Comparison of ENCODE assay signal across 1 cellular context in genomic region chr7:135200824-135201331, GRCh38.
TF ChIP-seq lines count a peak whose summit lies in the region.

No MANE protein-coding gene starts in this region.

TF ChIP-seq in GM12878, 131 proteins besides CTCF, POLR2A, EP300 and RAD21:
- TF ChIP-seq YBX1 (IDR thresholded peaks at IDR 0.05) = no peak
- no peak for TF ChIP-seq KLF5 (IDR thresholded peaks at IDR 0.05; ENCODE audit: partially characterized antibody)
- TF ChIP-seq STAT1 (conservative IDR thresholded peaks at IDR 0.05) = no peak
- TF ChIP-seq EED (IDR thresholded peaks at IDR 0.05; ENCODE audit: low read depth) = no peak
- no peak for TF ChIP-seq JUNB (IDR thresholded peaks at IDR 0.05)
- TF ChIP-seq RELB (IDR thresholded peaks at IDR 0.05; ENCODE audit: low read depth) = no peak
- no peak for TF ChIP-seq HDAC2 (IDR thresholded peaks at IDR 0.05)
- no peak for TF ChIP-seq ZNF384 (IDR thresholded peaks at IDR 0.05; ENCODE audit: borderline replicate concordance, low read depth, low read length)
- TF ChIP-seq BCL11A (IDR thresholded peaks at IDR 0.05; ENCODE audit: low read depth, low read length) = no peak
- no peak for TF ChIP-seq GABPA (IDR thresholded peaks at IDR 0.05; ENCODE audit: low read depth)
- TF ChIP-seq ZNF274 (IDR thresholded peaks at IDR 0.05; ENCODE audit: insufficient read depth, insufficient read length) = no peak
- TF ChIP-seq MTA2 (IDR thresholded peaks at IDR 0.05; ENCODE audit: low read depth) = no peak
- TF ChIP-seq CUX1 (IDR thresholded peaks at IDR 0.05; ENCODE audit: insufficient replicate concordance, low read depth, low read length) = no peak
- no peak for TF ChIP-seq CBX5 (IDR thresholded peaks at IDR 0.05; ENCODE audit: low read depth)
- no peak for TF ChIP-seq IRF3 (IDR thresholded peaks at IDR 0.05)
- TF ChIP-seq TBL1XR1 (IDR thresholded peaks at IDR 0.05; ENCODE audit: low read depth, low read length) = no peak
- TF ChIP-seq BMI1 (IDR thresholded peaks at IDR 0.05; ENCODE audit: borderline replicate concordance) = no peak
- TF ChIP-seq SP1 (IDR thresholded peaks at IDR 0.05; ENCODE audit: low read depth, low read length) = no peak
- no peak for TF ChIP-seq RUNX3 (IDR thresholded peaks at IDR 0.05; ENCODE audit: low read length)
- TF ChIP-seq KDM1A (IDR thresholded peaks at IDR 0.05; ENCODE audit: borderline replicate concordance) = no peak
